Comparison of ENCODE assay signal across 1 cellular context in the genomic region with DNA sequence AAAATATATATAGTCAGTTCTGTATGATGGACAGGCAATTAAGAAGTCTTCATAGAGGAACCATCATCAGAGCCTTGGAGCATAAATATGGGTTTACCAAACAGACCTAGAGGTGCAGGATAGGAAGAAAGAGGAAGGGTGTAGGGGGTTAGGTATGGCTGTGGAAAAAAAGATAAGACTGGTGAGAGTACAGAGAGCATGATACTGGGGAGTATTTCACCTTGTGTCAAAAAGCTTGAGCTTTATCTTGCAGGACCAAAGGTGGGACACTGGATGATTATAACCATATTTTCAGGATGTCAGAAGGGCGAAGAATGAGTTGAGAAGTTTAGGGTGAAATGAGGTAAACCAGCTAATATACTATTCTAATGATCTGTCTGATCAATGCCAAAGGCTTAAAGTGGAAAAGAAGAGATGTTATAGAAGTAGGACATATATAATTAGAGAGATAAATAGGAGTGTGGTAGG.
TF ChIP-seq lines count a peak whose summit lies in the region.

No MANE protein-coding gene starts in this region.

TF ChIP-seq in K562, 482 proteins besides CTCF, POLR2A, EP300 and RAD21 (continued from another document and continues in another):
- TF ChIP-seq, protein P1, sequence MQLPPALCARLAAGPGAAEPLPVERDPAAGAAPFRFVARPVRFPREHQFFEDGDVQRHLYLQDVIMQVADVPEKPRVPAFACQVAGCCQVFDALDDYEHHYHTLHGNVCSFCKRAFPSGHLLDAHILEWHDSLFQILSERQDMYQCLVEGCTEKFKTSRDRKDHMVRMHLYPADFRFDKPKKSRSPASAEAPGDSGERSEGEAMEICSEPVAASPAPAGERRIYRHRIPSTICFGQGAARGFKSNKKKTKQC (CRISPR knock-in tag; IDR thresholded peaks at IDR 0.05), result no peak
- TF ChIP-seq, protein P2, sequence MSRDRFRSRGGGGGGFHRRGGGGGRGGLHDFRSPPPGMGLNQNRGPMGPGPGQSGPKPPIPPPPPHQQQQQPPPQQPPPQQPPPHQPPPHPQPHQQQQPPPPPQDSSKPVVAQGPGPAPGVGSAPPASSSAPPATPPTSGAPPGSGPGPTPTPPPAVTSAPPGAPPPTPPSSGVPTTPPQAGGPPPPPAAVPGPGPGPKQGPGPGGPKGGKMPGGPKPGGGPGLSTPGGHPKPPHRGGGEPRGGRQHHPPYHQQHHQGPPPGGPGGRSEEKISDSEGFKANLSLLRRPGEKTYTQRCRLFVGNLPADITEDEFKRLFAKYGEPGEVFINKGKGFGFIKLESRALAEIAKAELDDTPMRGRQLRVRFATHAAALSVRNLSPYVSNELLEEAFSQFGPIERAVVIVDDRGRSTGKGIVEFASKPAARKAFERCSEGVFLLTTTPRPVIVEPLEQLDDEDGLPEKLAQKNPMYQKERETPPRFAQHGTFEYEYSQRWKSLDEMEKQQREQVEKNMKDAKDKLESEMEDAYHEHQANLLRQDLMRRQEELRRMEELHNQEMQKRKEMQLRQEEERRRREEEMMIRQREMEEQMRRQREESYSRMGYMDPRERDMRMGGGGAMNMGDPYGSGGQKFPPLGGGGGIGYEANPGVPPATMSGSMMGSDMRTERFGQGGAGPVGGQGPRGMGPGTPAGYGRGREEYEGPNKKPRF (IDR thresholded peaks at IDR 0.05; ENCODE audit: low read depth, low read length), result no peak
- TF ChIP-seq GABPB1 (CRISPR knock-in tag; IDR thresholded peaks at IDR 0.05), result no peak
- no peak for TF ChIP-seq ZNF124 (CRISPR knock-in tag; IDR thresholded peaks at IDR 0.05)
- TF ChIP-seq SMAD1 (IDR thresholded peaks at IDR 0.05; ENCODE audit: low read depth, low read length, partially characterized antibody), result no peak
- 0 out of 2 replicates have a peak, but pooled peaks have one; percentile 41 for TF ChIP-seq GATA2 (CRISPR knock-in tag; IDR thresholded peaks at IDR 0.05)
- TF ChIP-seq, protein P3, sequence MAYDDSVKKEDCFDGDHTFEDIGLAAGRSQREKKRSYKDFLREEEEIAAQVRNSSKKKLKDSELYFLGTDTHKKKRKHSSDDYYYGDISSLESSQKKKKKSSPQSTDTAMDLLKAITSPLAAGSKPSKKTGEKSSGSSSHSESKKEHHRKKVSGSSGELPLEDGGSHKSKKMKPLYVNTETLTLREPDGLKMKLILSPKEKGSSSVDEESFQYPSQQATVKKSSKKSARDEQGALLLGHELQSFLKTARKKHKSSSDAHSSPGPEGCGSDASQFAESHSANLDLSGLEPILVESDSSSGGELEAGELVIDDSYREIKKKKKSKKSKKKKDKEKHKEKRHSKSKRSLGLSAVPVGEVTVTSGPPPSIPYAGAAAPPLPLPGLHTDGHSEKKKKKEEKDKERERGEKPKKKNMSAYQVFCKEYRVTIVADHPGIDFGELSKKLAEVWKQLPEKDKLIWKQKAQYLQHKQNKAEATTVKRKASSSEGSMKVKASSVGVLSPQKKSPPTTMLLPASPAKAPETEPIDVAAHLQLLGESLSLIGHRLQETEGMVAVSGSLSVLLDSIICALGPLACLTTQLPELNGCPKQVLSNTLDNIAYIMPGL (CRISPR knock-in tag; IDR thresholded peaks at IDR 0.05), result no peak
- TF ChIP-seq CCNT2 (IDR thresholded peaks at IDR 0.05; ENCODE audit: borderline replicate concordance, extremely low read depth, insufficient read length, low read depth, low read length), result peak; percentile 26
- TF ChIP-seq, protein P4, sequence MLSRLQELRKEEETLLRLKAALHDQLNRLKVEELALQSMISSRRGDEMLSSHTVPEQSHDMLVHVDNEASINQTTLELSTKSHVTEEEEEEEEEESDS (CRISPR knock-in tag; IDR thresholded peaks at IDR 0.05), result no peak
- peak; percentile 96 for TF ChIP-seq TEAD4 (IDR thresholded peaks at IDR 0.05; ENCODE audit: low read length)
- TF ChIP-seq TEAD4 (CRISPR knock-in tag; IDR thresholded peaks at IDR 0.05; ENCODE audit: borderline replicate concordance), result no peak
- TF ChIP-seq ZNF23 (CRISPR knock-in tag; IDR thresholded peaks at IDR 0.05), result no peak
- no peak for TF ChIP-seq PRMT5 (CRISPR knock-in tag; IDR thresholded peaks at IDR 0.05)
- TF ChIP-seq CHD1 (IDR thresholded peaks at IDR 0.05; ENCODE audit: low read length), result no peak
- TF ChIP-seq CHD2 (IDR thresholded peaks at IDR 0.05; ENCODE audit: low read depth, low read length), result no peak
- TF ChIP-seq ZNF174 (CRISPR knock-in tag; IDR thresholded peaks at IDR 0.05), result no peak
- TF ChIP-seq MTF1 (CRISPR knock-in tag; IDR thresholded peaks at IDR 0.05; ENCODE audit: borderline replicate concordance), result no peak
- TF ChIP-seq REST (CRISPR knock-in tag; IDR thresholded peaks at IDR 0.05; ENCODE audit: low read depth), result no peak
- TF ChIP-seq ATF1 (CRISPR knock-in tag; IDR thresholded peaks at IDR 0.05), result no peak
- no peak for TF ChIP-seq ATF1 (tag; IDR thresholded peaks at IDR 0.05)
- TF ChIP-seq ZNF212 (CRISPR knock-in tag; IDR thresholded peaks at IDR 0.05), result no peak
- TF ChIP-seq POLR2AphosphoS2 (IDR thresholded peaks at IDR 0.05; ENCODE audit: low read length), result no peak
- no peak for TF ChIP-seq SIN3A (IDR thresholded peaks at IDR 0.05; ENCODE audit: borderline replicate concordance in 2 of 2, control insufficient read depth in 1 of 2, low read depth in 2 of 2, low read length in 2 of 2)
- TF ChIP-seq RUNX1 (IDR thresholded peaks at IDR 0.05; ENCODE audit: low read depth), result no peak
- TF ChIP-seq ZNF707 (CRISPR knock-in tag; conservative IDR thresholded peaks at IDR 0.05), result no peak
- no peak for TF ChIP-seq NFATC3 (IDR thresholded peaks at IDR 0.05)
- TF ChIP-seq, protein P5, sequence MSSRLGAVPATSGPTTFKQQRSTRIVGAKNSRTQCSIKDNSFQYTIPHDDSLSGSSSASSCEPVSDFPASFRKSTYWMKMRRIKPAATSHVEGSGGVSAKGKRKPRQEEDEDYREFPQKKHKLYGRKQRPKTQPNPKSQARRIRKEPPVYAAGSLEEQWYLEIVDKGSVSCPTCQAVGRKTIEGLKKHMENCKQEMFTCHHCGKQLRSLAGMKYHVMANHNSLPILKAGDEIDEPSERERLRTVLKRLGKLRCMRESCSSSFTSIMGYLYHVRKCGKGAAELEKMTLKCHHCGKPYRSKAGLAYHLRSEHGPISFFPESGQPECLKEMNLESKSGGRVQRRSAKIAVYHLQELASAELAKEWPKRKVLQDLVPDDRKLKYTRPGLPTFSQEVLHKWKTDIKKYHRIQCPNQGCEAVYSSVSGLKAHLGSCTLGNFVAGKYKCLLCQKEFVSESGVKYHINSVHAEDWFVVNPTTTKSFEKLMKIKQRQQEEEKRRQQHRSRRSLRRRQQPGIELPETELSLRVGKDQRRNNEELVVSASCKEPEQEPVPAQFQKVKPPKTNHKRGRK (tag; IDR thresholded peaks at IDR 0.05), result no peak
- TF ChIP-seq JUN (IDR thresholded peaks at IDR 0.05; ENCODE audit: borderline replicate concordance, low read depth, low read length), result no peak
- TF ChIP-seq JUN (CRISPR knock-in tag; IDR thresholded peaks at IDR 0.05; ENCODE audit: borderline replicate concordance), result no peak
- no peak for TF ChIP-seq ZNF76 (CRISPR knock-in tag; IDR thresholded peaks at IDR 0.05; ENCODE audit: borderline replicate concordance)
- TF ChIP-seq ZNF217 (CRISPR knock-in tag; IDR thresholded peaks at IDR 0.05), result no peak
- no peak for TF ChIP-seq STAT5B (CRISPR knock-in tag; IDR thresholded peaks at IDR 0.05)
- TF ChIP-seq GTF3C2 (IDR thresholded peaks at IDR 0.05; ENCODE audit: borderline replicate concordance, extremely low read depth, insufficient read length), result no peak
- TF ChIP-seq ZBTB17 (CRISPR knock-in tag; IDR thresholded peaks at IDR 0.05), result no peak
- TF ChIP-seq ZBTB43 (CRISPR knock-in tag; IDR thresholded peaks at IDR 0.05), result no peak
- no peak for TF ChIP-seq TGIF2 (CRISPR knock-in tag; IDR thresholded peaks at IDR 0.05)
- TF ChIP-seq BHLHE40 (IDR thresholded peaks at IDR 0.05; ENCODE audit: low read length), result no peak
- TF ChIP-seq ZSCAN29 (IDR thresholded peaks at IDR 0.05), result no peak
- TF ChIP-seq HIVEP1 (CRISPR knock-in tag; IDR thresholded peaks at IDR 0.05), result no peak
- no peak for TF ChIP-seq JUNB (CRISPR knock-in tag; conservative IDR thresholded peaks at IDR 0.05)
- no peak for TF ChIP-seq NFIX (CRISPR knock-in tag; IDR thresholded peaks at IDR 0.05; ENCODE audit: low read depth)
- TF ChIP-seq XRCC3 (IDR thresholded peaks at IDR 0.05), result 0 out of 2 replicates have a peak, but pooled peaks have one; percentile 55
- TF ChIP-seq, protein P6, sequence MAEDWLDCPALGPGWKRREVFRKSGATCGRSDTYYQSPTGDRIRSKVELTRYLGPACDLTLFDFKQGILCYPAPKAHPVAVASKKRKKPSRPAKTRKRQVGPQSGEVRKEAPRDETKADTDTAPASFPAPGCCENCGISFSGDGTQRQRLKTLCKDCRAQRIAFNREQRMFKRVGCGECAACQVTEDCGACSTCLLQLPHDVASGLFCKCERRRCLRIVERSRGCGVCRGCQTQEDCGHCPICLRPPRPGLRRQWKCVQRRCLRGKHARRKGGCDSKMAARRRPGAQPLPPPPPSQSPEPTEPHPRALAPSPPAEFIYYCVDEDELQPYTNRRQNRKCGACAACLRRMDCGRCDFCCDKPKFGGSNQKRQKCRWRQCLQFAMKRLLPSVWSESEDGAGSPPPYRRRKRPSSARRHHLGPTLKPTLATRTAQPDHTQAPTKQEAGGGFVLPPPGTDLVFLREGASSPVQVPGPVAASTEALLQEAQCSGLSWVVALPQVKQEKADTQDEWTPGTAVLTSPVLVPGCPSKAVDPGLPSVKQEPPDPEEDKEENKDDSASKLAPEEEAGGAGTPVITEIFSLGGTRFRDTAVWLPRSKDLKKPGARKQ (CRISPR knock-in tag; IDR thresholded peaks at IDR 0.05), result no peak
- TF ChIP-seq, protein P7, sequence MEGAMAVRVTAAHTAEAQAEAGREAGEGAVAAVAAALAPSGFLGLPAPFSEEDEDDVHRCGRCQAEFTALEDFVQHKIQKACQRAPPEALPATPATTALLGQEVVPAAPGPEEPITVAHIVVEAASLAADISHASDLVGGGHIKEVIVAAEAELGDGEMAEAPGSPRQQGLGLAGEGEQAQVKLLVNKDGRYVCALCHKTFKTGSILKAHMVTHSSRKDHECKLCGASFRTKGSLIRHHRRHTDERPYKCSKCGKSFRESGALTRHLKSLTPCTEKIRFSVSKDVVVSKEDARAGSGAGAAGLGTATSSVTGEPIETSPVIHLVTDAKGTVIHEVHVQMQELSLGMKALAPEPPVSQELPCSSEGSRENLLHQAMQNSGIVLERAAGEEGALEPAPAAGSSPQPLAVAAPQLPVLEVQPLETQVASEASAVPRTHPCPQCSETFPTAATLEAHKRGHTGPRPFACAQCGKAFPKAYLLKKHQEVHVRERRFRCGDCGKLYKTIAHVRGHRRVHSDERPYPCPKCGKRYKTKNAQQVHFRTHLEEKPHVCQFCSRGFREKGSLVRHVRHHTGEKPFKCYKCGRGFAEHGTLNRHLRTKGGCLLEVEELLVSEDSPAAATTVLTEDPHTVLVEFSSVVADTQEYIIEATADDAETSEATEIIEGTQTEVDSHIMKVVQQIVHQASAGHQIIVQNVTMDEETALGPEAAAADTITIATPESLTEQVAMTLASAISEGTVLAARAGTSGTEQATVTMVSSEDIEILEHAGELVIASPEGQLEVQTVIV (CRISPR knock-in tag; IDR thresholded peaks at IDR 0.05; ENCODE audit: borderline replicate concordance), result no peak
